Comparison of ENCODE assay signal across 9 cellular contexts in genomic region chr9:137156567-137157375, GRCh38. TPM values are rescaled to one million over a fixed set of nuclear protein-coding genes. Genes with fewer than 3 reads are reported as not detected.
DNase-seq lines count a peak whose midpoint lies in the region; ATAC-seq and TF ChIP-seq lines count a peak whose summit lies in the region.
"Had no signal": no experiment of that assay in that cellular context is flagged by ENCODE, and none has a peak within 500 bp of the region (broad histone marks: within the 10 kb centered on the region; RNA-seq: fewer than 3 reads in every experiment).

No MANE protein-coding gene starts in this region.

- no peaks in the 10 kb centered on the region for H3K36me3 Mint-ChIP-seq in activated T-cell treated with anti-CD3 and anti-CD28 coated beads, Interleukin-2, amount 50 U/mL, for 72 hours (ENCODE audit: insufficient read depth in 2 of 2)

- H3K27ac ChIP-seq in HUES64 (ENCODE audit: low read depth, low read length): no peak overlapping the region
- no peak overlapping the region for H3K27ac ChIP-seq in heart right ventricle

- TF ChIP-seq CTCF in BE2C (IDR thresholded peaks at IDR 0.05; ENCODE audit: low read depth, low read length): no peak
- no peak for TF ChIP-seq CTCF in heart right ventricle (IDR thresholded peaks at IDR 0.05)

- ATAC-seq in activated T-cell treated with anti-CD3 and anti-CD28 coated beads, Interleukin-2, amount 50 U/mL, for 72 hours (replicated peaks in 1 of 2): peak; percentile 68 to 74
- ATAC-seq in heart right ventricle (peak; percentile 42 to 77 (median 64)), HG02571 (IDR thresholded peaks at IDR 0.05; ENCODE audit: unreplicated experiment) (no peak), HG03342 (IDR thresholded peaks at IDR 0.05; ENCODE audit: unreplicated experiment) (no peak), GM21381 (IDR thresholded peaks at IDR 0.05; ENCODE audit: unreplicated experiment) (no peak)

- no peaks in the 10 kb centered on the region for H3K9me3 Mint-ChIP-seq in activated T-cell treated with anti-CD3 and anti-CD28 coated beads, Interleukin-2, amount 50 U/mL, for 72 hours

- H3K27me3 Mint-ChIP-seq in activated T-cell treated with anti-CD3 and anti-CD28 coated beads, Interleukin-2, amount 50 U/mL, for 72 hours (ENCODE audit: low read depth): peaks cover 45% of the 10 kb centered on the region

- WGBS in HUES64: 56% methylated on average over 65 of the region's 65 CpGs
- WGBS in heart right ventricle, 2 donors: 3% methylated on average over 63 to 65 of the region's 65 CpGs

- H3K4me3 Mint-ChIP-seq in activated T-cell treated with anti-CD3 and anti-CD28 coated beads, Interleukin-2, amount 50 U/mL, for 72 hours: peak overlapping the region; percentile 69 to 73

- H3K4me1 Mint-ChIP-seq in activated T-cell treated with anti-CD3 and anti-CD28 coated beads, Interleukin-2, amount 50 U/mL, for 72 hours (ENCODE audit: low read depth): peaks cover 12% of the 10 kb centered on the region

- H3K36me3 ChIP-seq in BE2C: no peaks in the 10 kb centered on the region
- no peaks in the 10 kb centered on the region for H3K36me3 ChIP-seq in HUES64 (ENCODE audit: insufficient read depth, low read length)
- no peaks in the 10 kb centered on the region for H3K36me3 ChIP-seq in heart right ventricle

- H3K9me3 ChIP-seq in BE2C: no peaks in the 10 kb centered on the region
- H3K9me3 ChIP-seq in HUES64 (ENCODE audit: insufficient read depth, low read depth, low read length): no peaks in the 10 kb centered on the region
- no peaks in the 10 kb centered on the region for H3K9me3 ChIP-seq in heart right ventricle

- no peaks in the 10 kb centered on the region for H3K27me3 ChIP-seq in BE2C
- peaks cover 70% of the 10 kb centered on the region for H3K27me3 ChIP-seq in HUES64 (ENCODE audit: insufficient read depth, low read length)
- H3K27me3 ChIP-seq in heart right ventricle: peaks cover 26 to 81% (median 72%) of the 10 kb centered on the region in 7 donors

- DNase-seq in BE2C (peak; percentile 54), heart right ventricle (no peak)
- DNase-seq in activated T-cell treated with anti-CD3 and anti-CD28 coated beads, Interleukin-2, amount 50 U/mL, for 72 hours: peak; percentile 69 to 72
- peak; percentile 43 to 70 for DNase-seq in stimulated activated CD4-positive, alpha-beta T cell treated with anti-CD3 and anti-CD28 coated beads, Interleukin-4, amount 100 ng/mL, for 48 hours (ENCODE audit: low read depth in 2 of 2)

- H3K4me1 ChIP-seq in BE2C (no peaks in the 10 kb centered on the region; the same call in 1 of the 2 replicates), HUES64 (ENCODE audit: insufficient read depth, low read length) (no peaks in the 10 kb centered on the region), heart right ventricle (peaks cover 0 to 12% (median 8%) of the 10 kb centered on the region in 9 donors)

- intact Hi-C loops in heart right ventricle (cut with DNase I): no loop called here

- H3K4me3 ChIP-seq in BE2C (ENCODE audit: low read depth, low read length) (no peak overlapping the region), HUES64 (ENCODE audit: low read length) (peak overlapping the region; percentile 50), heart right ventricle (peak overlapping the region in 5 of 10 donors; percentile 1 to 28 (median 17))
- H3K4me3 ChIP-seq: lung had no signal

- no peak overlapping the region for H3K9ac ChIP-seq in HUES64 (ENCODE audit: low read depth, low read length)

- H3K27ac Mint-ChIP-seq in activated T-cell treated with anti-CD3 and anti-CD28 coated beads, Interleukin-2, amount 50 U/mL, for 72 hours: no peak overlapping the region

RNA-seq across cellular contexts. Expression of gene LRRC26, which starts 13.1 kb away (rescaled TPM):
- polyA plus RNA-seq in BE2C (2012; ENCODE audit: insufficient read depth, insufficient read length, low read depth): 1.1 TPM
- 0.35 TPM for polyA plus RNA-seq in HUES64 (2013, experiment 1 of 2)
- polyA plus RNA-seq in HUES64 (2013, experiment 2 of 2): not detected
- total RNA-seq in activated T-cell treated with anti-CD3 and anti-CD28 coated beads, Interleukin-2, amount 50 U/mL, for 72 hours: not detected
- not detected for total RNA-seq in heart right ventricle
- not detected for polyA plus RNA-seq in heart right ventricle

RNA-seq across cellular contexts. Expression of gene TMEM210, which starts 15.1 kb away (rescaled TPM):
- 1.7 TPM for polyA plus RNA-seq in BE2C (2012; ENCODE audit: insufficient read depth, insufficient read length, low read depth)
- polyA plus RNA-seq in HUES64 (2013, experiment 1 of 2): not detected
- polyA plus RNA-seq in HUES64 (2013, experiment 2 of 2): not detected
- total RNA-seq in activated T-cell treated with anti-CD3 and anti-CD28 coated beads, Interleukin-2, amount 50 U/mL, for 72 hours: under 1 TPM; 0.50 to 0.74 TPM
- not detected for total RNA-seq in heart right ventricle
- polyA plus RNA-seq in heart right ventricle: not detected
- total RNA-seq: lung had no signal
- polyA plus RNA-seq: lung had no signal

RNA-seq across cellular contexts. Expression of gene GRIN1, which starts 17.8 kb away (rescaled TPM):
- polyA plus RNA-seq in BE2C (2012; ENCODE audit: insufficient read depth, insufficient read length, low read depth): 5.4 TPM
- polyA plus RNA-seq in HUES64 (2013, experiment 1 of 2): 0.55 TPM
- 0.51 TPM for polyA plus RNA-seq in HUES64 (2013, experiment 2 of 2)
- total RNA-seq in activated T-cell treated with anti-CD3 and anti-CD28 coated beads, Interleukin-2, amount 50 U/mL, for 72 hours: 1 to 10 TPM in 1 of 2 donors, under 1 TPM in 1; 0.38 to 1.2 TPM
- not detected for total RNA-seq in heart right ventricle
- not detected for polyA plus RNA-seq in heart right ventricle

RNA-seq across cellular contexts. Expression of gene ANAPC2, which starts 31.6 kb away (rescaled TPM):
- 302 TPM for polyA plus RNA-seq in BE2C (2012; ENCODE audit: insufficient read depth, insufficient read length, low read depth)
- 21.6 TPM for polyA plus RNA-seq in HUES64 (2013, experiment 1 of 2)
- 17.9 TPM for polyA plus RNA-seq in HUES64 (2013, experiment 2 of 2)
- 10 to 100 TPM; 56.9 to 63.5 TPM for total RNA-seq in activated T-cell treated with anti-CD3 and anti-CD28 coated beads, Interleukin-2, amount 50 U/mL, for 72 hours
- 10 to 100 TPM; 24.6 to 44.8 (median 27.7) TPM for total RNA-seq in heart right ventricle
- 10 to 100 TPM; 23.7 to 69.6 TPM for polyA plus RNA-seq in heart right ventricle

RNA-seq across cellular contexts. Expression of gene SSNA1, which starts 31.7 kb away (rescaled TPM):
- polyA plus RNA-seq in BE2C (2012; ENCODE audit: insufficient read depth, insufficient read length, low read depth): 268 TPM
- 60.6 TPM for polyA plus RNA-seq in HUES64 (2013, experiment 1 of 2)
- polyA plus RNA-seq in HUES64 (2013, experiment 2 of 2): 72.3 TPM
- total RNA-seq in activated T-cell treated with anti-CD3 and anti-CD28 coated beads, Interleukin-2, amount 50 U/mL, for 72 hours: 10 to 100 TPM; 64.1 to 84.5 TPM
- total RNA-seq in heart right ventricle: 10 to 100 TPM; 47.3 to 73.5 (median 56.7) TPM
- polyA plus RNA-seq in heart right ventricle: 100 to 1,000 TPM; 146 to 168 TPM

Comparison
In these comparisons a context has a peak if more than half of its experiments do, and no peak if none do; other contexts are left out.
1. DNase-seq: peak in BE2C (single experiment), activated T-cell treated with anti-CD3 and anti-CD28 coated beads, Interleukin-2, amount 50 U/mL, for 72 hours (2 of 2) and stimulated activated CD4-positive, alpha-beta T cell treated with anti-CD3 and anti-CD28 coated beads, Interleukin-4, amount 100 ng/mL, for 48 hours (2 of 2); none in heart right ventricle (0 of 2).
2. ATAC-seq: peak in activated T-cell treated with anti-CD3 and anti-CD28 coated beads, Interleukin-2, amount 50 U/mL, for 72 hours (2 of 2) and heart right ventricle (8 of 8); none in HG02571 (single experiment), HG03342 (single experiment) and GM21381 (single experiment).